ENCODE assay signal across 24 cellular contexts in genomic region chr10:16964571-16965241, GRCh38.
DNase-seq lines count a peak whose midpoint lies in the region; ATAC-seq and TF ChIP-seq lines count a peak whose summit lies in the region.
"Had no signal": no experiment of that assay in that cellular context is flagged by ENCODE, and none has a peak within 500 bp of the region (broad histone marks: within the 10 kb centered on the region; RNA-seq: fewer than 3 reads in every experiment).

No MANE protein-coding gene starts in this region.

- H4K8ac ChIP-seq in neuronal stem cell (ENCODE audit: low read depth, low read length): no peak overlapping the region

- H2AFZ ChIP-seq in neuronal stem cell (ENCODE audit: low read length): no peak overlapping the region

- no peaks in the 10 kb centered on the region for H3K79me1 ChIP-seq in neuronal stem cell (ENCODE audit: low read depth, low read length)

- no peaks in the 10 kb centered on the region for H3K36me3 ChIP-seq in neuronal stem cell (replicated peaks in 1 of 2; ENCODE audit: control insufficient read depth in 2 of 2, insufficient read depth in 2 of 2, low read length in 2 of 2)
- H3K36me3 ChIP-seq: sigmoid colon had no signal

- H3K23ac ChIP-seq in neuronal stem cell (ENCODE audit: low read depth, low read length, poor library complexity): no peak overlapping the region

- no peak overlapping the region for H3K4me3 ChIP-seq in neuronal stem cell (ENCODE audit: low read length in 2 of 2)
- H3K4me3 ChIP-seq: sigmoid colon had no signal

- ATAC-seq in GM21360 (IDR thresholded peaks at IDR 0.05; ENCODE audit: unreplicated experiment) (no peak), HG02852 (IDR thresholded peaks at IDR 0.05; ENCODE audit: unreplicated experiment) (no peak), omental fat pad (ENCODE audit: low FRiP score) (no peak)
- ATAC-seq: foreskin keratinocyte; naive thymus-derived CD4-positive, alpha-beta T cell; stimulated activated memory B cell treated with anti-CD40 and anti-IgM and Interleukin-4, amounts not matched to agents 10 μg/mL and 1 μg/mL and 100 μg/mL, for 72 hours had no signal

- no peak overlapping the region for H3K4ac ChIP-seq in neuronal stem cell (ENCODE audit: low read length)

- peak overlapping the region; percentile 90 for H4K91ac ChIP-seq in neuronal stem cell (ENCODE audit: low read depth, low read length, poor library complexity)

- no peak overlapping the region for H3K27ac Mint-ChIP-seq in activated T-cell treated with anti-CD3 and anti-CD28 coated beads, Interleukin-2, amount 50 U/mL, for 24 hours
- H3K27ac Mint-ChIP-seq: naive thymus-derived CD4-positive, alpha-beta T cell; stimulated activated memory B cell treated with anti-CD40 and anti-IgM and Interleukin-4, amounts not matched to agents 10 μg/mL and 1 μg/mL and 100 μg/mL, for 72 hours; T-helper 1 cell treated with Interleukin-12 subunit alpha and Interleukin-12 subunit beta and Interleukin-4 antibody, amounts not matched to agents 30 μg/mL and 1 μg/mL, for 36 hours had no signal

- no peak overlapping the region for H3K9ac ChIP-seq in neuronal stem cell (ENCODE audit: low read depth, low read length, poor library complexity)

- H3K27me3 Mint-ChIP-seq in activated T-cell treated with anti-CD3 and anti-CD28 coated beads, Interleukin-2, amount 50 U/mL, for 24 hours: no peaks in the 10 kb centered on the region
- H3K27me3 Mint-ChIP-seq: stimulated activated memory B cell treated with anti-CD40 and anti-IgM and Interleukin-4, amounts not matched to agents 10 μg/mL and 1 μg/mL and 100 μg/mL, for 72 hours had no signal

- H3K4me1 Mint-ChIP-seq in activated T-cell treated with anti-CD3 and anti-CD28 coated beads, Interleukin-2, amount 50 U/mL, for 24 hours (ENCODE audit: low read depth): peaks cover 22% of the 10 kb centered on the region
- H3K4me1 Mint-ChIP-seq: stimulated activated memory B cell treated with anti-CD40 and anti-IgM and Interleukin-4, amounts not matched to agents 10 μg/mL and 1 μg/mL and 100 μg/mL, for 72 hours had no signal

- H2BK15ac ChIP-seq in neuronal stem cell (ENCODE audit: low read length): no peak overlapping the region

- no peak overlapping the region for H2AK5ac ChIP-seq in neuronal stem cell (ENCODE audit: low read depth, low read length)

- TF ChIP-seq CTCF in omental fat pad (IDR thresholded peaks at IDR 0.05): no peak

- peaks cover 19 to 28% of the 10 kb centered on the region in 2 donors for H3K4me1 ChIP-seq in neuronal stem cell (ENCODE audit: control insufficient read depth in 2 of 2, insufficient read depth in 1 of 2, low read depth in 1 of 2, low read length in 2 of 2)

- DNase-seq in DMS 273 treated with DMSO at 0.1 percent for 48 hours (lab: John Stamatoyannopoulos, UW) (peak; percentile 91), NCI-H82 treated with DMSO at 0.1 percent for 48 hours (lab: John Stamatoyannopoulos, UW; ENCODE audit: unreplicated experiment) (peak; percentile 41), fibroblast of gingiva (ENCODE audit: low read depth) (peak; percentile 69), neuronal stem cell (ENCODE audit: low spot score) (no peak), omental fat pad (ENCODE audit: low spot score) (no peak)
- no peak for DNase-seq in activated T-cell treated with anti-CD3 and anti-CD28 coated beads, Interleukin-2, amount 50 U/mL, for 24 hours
- DNase-seq: activated CD8-positive, alpha-beta memory T cell treated with anti-CD3 and anti-CD28 coated beads, Interleukin-2, amount 50 U/mL, for 4 hours; activated effector memory CD4-positive, alpha-beta T cell treated with anti-CD3 and anti-CD28 coated beads, Interleukin-2, amount 50 U/mL, for 16 hours; CD8-positive, alpha-beta memory T cell; cortex of kidney; DND-41; foreskin keratinocyte; H9; naive thymus-derived CD4-positive, alpha-beta T cell; NCI-H1105; NCI-H2081 treated with DMSO at 0.1 percent for 48 hours; NCI-H526; SHP77 treated with DMSO at 0.1 percent for 48 hours; sigmoid colon had no signal

- WGBS in neuronal stem cell (ENCODE audit: extremely low coverage in 2 of 2, insufficient read length in 2 of 2, insufficient replicate concordance in 1 of 2), 2 donors: no CpG with 5 or more reads among the region's 13 CpGs

- H3K18ac ChIP-seq in neuronal stem cell (ENCODE audit: low read length): peak overlapping the region; percentile 81

- no peaks in the 10 kb centered on the region for H3K9me3 ChIP-seq in neuronal stem cell (replicated peaks in 1 of 2; ENCODE audit: control insufficient read depth in 2 of 2, insufficient read depth in 1 of 2, low read depth in 1 of 2, low read length in 2 of 2)
- H3K9me3 ChIP-seq: sigmoid colon had no signal

- H3K9me3 Mint-ChIP-seq in activated T-cell treated with anti-CD3 and anti-CD28 coated beads, Interleukin-2, amount 50 U/mL, for 24 hours: no peaks in the 10 kb centered on the region
- H3K9me3 Mint-ChIP-seq: CD8-positive, alpha-beta memory T cell; H9; stimulated activated memory B cell treated with anti-CD40 and anti-IgM and Interleukin-4, amounts not matched to agents 10 μg/mL and 1 μg/mL and 100 μg/mL, for 72 hours; T-helper 1 cell treated with Interleukin-12 subunit alpha and Interleukin-12 subunit beta and Interleukin-4 antibody, amounts not matched to agents 30 μg/mL and 1 μg/mL, for 36 hours had no signal

- no peak overlapping the region for H2BK5ac ChIP-seq in neuronal stem cell (ENCODE audit: low read length)

- no peak overlapping the region for H3K27ac ChIP-seq in neuronal stem cell (replicated peaks; ENCODE audit: low read length)
- H3K27ac ChIP-seq: foreskin keratinocyte, VCaP had no signal

- H3K4me3 Mint-ChIP-seq in activated T-cell treated with anti-CD3 and anti-CD28 coated beads, Interleukin-2, amount 50 U/mL, for 24 hours: no peak overlapping the region
- H3K4me3 Mint-ChIP-seq: CD8-positive, alpha-beta memory T cell; H9; naive thymus-derived CD4-positive, alpha-beta T cell; stimulated activated memory B cell treated with anti-CD40 and anti-IgM and Interleukin-4, amounts not matched to agents 10 μg/mL and 1 μg/mL and 100 μg/mL, for 72 hours; T-helper 1 cell treated with Interleukin-12 subunit alpha and Interleukin-12 subunit beta and Interleukin-4 antibody, amounts not matched to agents 30 μg/mL and 1 μg/mL, for 36 hours had no signal

- no peak overlapping the region for H3K4me2 ChIP-seq in neuronal stem cell (ENCODE audit: insufficient read depth, low read length, poor library complexity, severe bottlenecking)

- H3K36me3 Mint-ChIP-seq in activated T-cell treated with anti-CD3 and anti-CD28 coated beads, Interleukin-2, amount 50 U/mL, for 24 hours (ENCODE audit: low read depth): no peaks in the 10 kb centered on the region
- H3K36me3 Mint-ChIP-seq: stimulated activated memory B cell treated with anti-CD40 and anti-IgM and Interleukin-4, amounts not matched to agents 10 μg/mL and 1 μg/mL and 100 μg/mL, for 72 hours had no signal

- no peak overlapping the region for H2BK12ac ChIP-seq in neuronal stem cell (ENCODE audit: low read length)

- H2BK120ac ChIP-seq in neuronal stem cell (ENCODE audit: low read depth, low read length): no peak overlapping the region

- H3K27me3 ChIP-seq in neuronal stem cell (ENCODE audit: control insufficient read depth in 3 of 3, insufficient read depth in 3 of 3, low read depth in 1 of 3, low read length in 3 of 3): no peaks in the 10 kb centered on the region
- H3K27me3 ChIP-seq: foreskin keratinocyte, sigmoid colon had no signal

- no peak overlapping the region for H3K14ac ChIP-seq in neuronal stem cell (ENCODE audit: low read length)

Comparison
In these comparisons a context has a peak if more than half of its experiments do, and no peak if none do; other contexts are left out.
1. DNase-seq: peak in DMS 273 treated with DMSO at 0.1 percent for 48 hours (single experiment), NCI-H82 treated with DMSO at 0.1 percent for 48 hours (single experiment) and fibroblast of gingiva (single experiment); none in neuronal stem cell (single experiment), omental fat pad (single experiment) and activated T-cell treated with anti-CD3 and anti-CD28 coated beads, Interleukin-2, amount 50 U/mL, for 24 hours (single experiment).